11 cellular contexts compared by ENCODE assay signal in the genomic region with DNA sequence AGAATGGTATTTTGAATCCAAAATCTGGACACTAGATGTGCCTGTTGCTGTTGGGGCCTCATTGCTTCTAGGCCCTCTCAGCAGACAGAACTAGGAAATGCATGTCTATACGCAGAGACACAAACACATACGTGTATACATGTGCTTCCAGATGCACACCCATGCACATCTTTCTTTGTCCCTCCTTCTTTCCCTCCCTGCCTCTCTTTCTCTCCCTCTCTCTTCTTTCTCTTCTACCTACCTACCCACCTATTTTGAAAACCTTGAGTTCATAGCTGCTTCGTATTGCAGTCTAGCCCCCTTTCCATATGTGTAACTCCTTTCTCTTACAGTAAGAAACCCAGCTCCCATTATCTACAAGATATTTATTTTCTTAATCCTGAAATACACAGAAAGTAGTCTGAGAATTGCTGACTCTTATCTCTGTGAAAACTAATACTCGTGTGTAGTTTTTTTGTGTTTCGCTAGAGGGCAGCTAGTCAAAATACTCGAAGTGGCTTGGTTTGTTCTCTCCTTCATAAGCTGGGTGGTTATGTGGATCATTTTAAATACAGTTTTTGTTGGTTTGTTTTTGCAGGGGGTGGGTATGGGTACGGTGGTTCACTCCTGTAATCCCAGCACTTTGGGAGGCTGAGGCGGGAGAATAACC. TPM values are rescaled to one million over a fixed set of nuclear protein-coding genes. Genes with fewer than 3 reads are reported as not detected.
DNase-seq lines count a peak whose midpoint lies in the region; TF ChIP-seq lines count a peak whose summit lies in the region.
"Had no signal": no experiment of that assay in that cellular context is flagged by ENCODE, and none has a peak within 500 bp of the region (broad histone marks: within the 10 kb centered on the region; RNA-seq: fewer than 3 reads in every experiment).

No MANE protein-coding gene starts in this region.

- no peaks in the 10 kb centered on the region for H3K36me3 ChIP-seq in KMS-11 (ENCODE audit: insufficient read depth)

- H3K4me3 ChIP-seq in KMS-11 (IDR thresholded peaks at IDR 0.05; ENCODE audit: insufficient read depth, low read depth, low read length), result no peak overlapping the region
- H3K4me3 ChIP-seq in astrocyte of the cerebellum (ENCODE audit: low read depth, low read length), result no peak overlapping the region
- H3K4me3 ChIP-seq: upper lobe of left lung had no signal

- no peaks in the 10 kb centered on the region for H3K27me3 ChIP-seq in KMS-11 (ENCODE audit: insufficient read depth, low read depth)
- H3K27me3 ChIP-seq: upper lobe of left lung had no signal

- H3K4me1 ChIP-seq in KMS-11 (ENCODE audit: low read depth, poor library complexity, severe bottlenecking), result peaks cover 3% of the 10 kb centered on the region
- H3K4me1 ChIP-seq: upper lobe of left lung had no signal

- H3K79me2 ChIP-seq in KMS-11 (ENCODE audit: insufficient read depth, low read depth), result no peaks in the 10 kb centered on the region

- H2AFZ ChIP-seq in KMS-11 (ENCODE audit: low read depth), result no peak overlapping the region

- H3K4me2 ChIP-seq in KMS-11, result no peak overlapping the region

- TF ChIP-seq CTCF in KMS-11 (conservative IDR thresholded peaks at IDR 0.05; ENCODE audit: low read depth, low read length), result peak; percentile 43
- TF ChIP-seq CTCF in astrocyte of the cerebellum (IDR thresholded peaks at IDR 0.05; ENCODE audit: low read depth, low read length, missing control alignments), result peak; percentile 25

- H4K20me1 ChIP-seq in KMS-11 (ENCODE audit: insufficient read depth), result no peaks in the 10 kb centered on the region

- H3K9ac ChIP-seq in KMS-11, result no peak overlapping the region

- DNase-seq in Caki2 (ENCODE audit: low read depth) (peak; percentile 24), astrocyte of the cerebellum (ENCODE audit: low read depth) (no peak), lung microvascular endothelial cell (ENCODE audit: low read depth in 2 of 2) (peak; percentile 44 to 48), UCSD-AML1 (lab: John Stamatoyannopoulos, UW; ENCODE audit: unreplicated experiment) (no peak), NCI-H1930 (lab: John Stamatoyannopoulos, UW) (no peak)
- DNase-seq in stimulated activated CD4-positive, alpha-beta T cell treated with anti-CD3 and anti-CD28 coated beads, Interleukin-1b, Interleukin-23, amount 100 ng/mL, for 48 hours, result no peak
- no peak for DNase-seq in stimulated activated CD4-positive, alpha-beta T cell treated with anti-CD3 and anti-CD28 coated beads, Interleukin-15, amount 100 ng/mL, for 24 hours
- DNase-seq: activated naive CD8-positive, alpha-beta T cell treated with anti-CD3 and anti-CD28 coated beads, Interleukin-2, amount 50 U/mL, for 24 hours; NCI-H1048; upper lobe of left lung had no signal

- H3K27ac ChIP-seq in KMS-11, result no peak overlapping the region
- H3K27ac ChIP-seq: upper lobe of left lung had no signal

- in situ Hi-C loops in Caki2 (cut with HindIII; ENCODE audit: low pct_unique_long_range_greater_than_20kb, low sequenced_read_pairs), result no loop called here
- in situ Hi-C loops in astrocyte of the cerebellum (cut with HindIII; ENCODE audit: low sequenced_read_pairs), result no loop called here

RNA-seq across cellular contexts. Expression of a gene that starts 18.5 kb away (rescaled TPM):
- 1,005 and 1,130 TPM in 2 replicates for total RNA-seq in Caki2 (2014; rRNA removed; shearing (Covaris generic); ENCODE audit: low replicate concordance)
- total RNA-seq in lung microvascular endothelial cell, result 857 and 1,065 TPM in 2 replicates

RNA-seq across cellular contexts. Expression of a gene that starts 26.4 kb away (rescaled TPM):
- total RNA-seq in Caki2 (2014; rRNA removed; shearing (Covaris generic); ENCODE audit: low replicate concordance), result not detected in 2 replicates
- 0.60 and 1.5 TPM in 2 replicates for total RNA-seq in lung microvascular endothelial cell

Comparison
In these comparisons a context has a peak if more than half of its experiments do, and no peak if none do; other contexts are left out.
1. DNase-seq: peak in Caki2 (single experiment) and lung microvascular endothelial cell (2 of 2); none in astrocyte of the cerebellum (single experiment), stimulated activated CD4-positive, alpha-beta T cell treated with anti-CD3 and anti-CD28 coated beads, Interleukin-1b, Interleukin-23, amount 100 ng/mL, for 48 hours (single experiment), stimulated activated CD4-positive, alpha-beta T cell treated with anti-CD3 and anti-CD28 coated beads, Interleukin-15, amount 100 ng/mL, for 24 hours (single experiment), UCSD-AML1 (single experiment) and NCI-H1930 (0 of 2).